2 cellular contexts compared by ENCODE assay signal in genomic region chr1:199791495-199791894, GRCh38.
TF ChIP-seq lines count a peak whose summit lies in the region.

No MANE protein-coding gene starts in this region.

TF ChIP-seq in A549, 52 proteins besides CTCF, POLR2A, EP300 and RAD21 (continued from another document):
- TF ChIP-seq, protein P1, sequence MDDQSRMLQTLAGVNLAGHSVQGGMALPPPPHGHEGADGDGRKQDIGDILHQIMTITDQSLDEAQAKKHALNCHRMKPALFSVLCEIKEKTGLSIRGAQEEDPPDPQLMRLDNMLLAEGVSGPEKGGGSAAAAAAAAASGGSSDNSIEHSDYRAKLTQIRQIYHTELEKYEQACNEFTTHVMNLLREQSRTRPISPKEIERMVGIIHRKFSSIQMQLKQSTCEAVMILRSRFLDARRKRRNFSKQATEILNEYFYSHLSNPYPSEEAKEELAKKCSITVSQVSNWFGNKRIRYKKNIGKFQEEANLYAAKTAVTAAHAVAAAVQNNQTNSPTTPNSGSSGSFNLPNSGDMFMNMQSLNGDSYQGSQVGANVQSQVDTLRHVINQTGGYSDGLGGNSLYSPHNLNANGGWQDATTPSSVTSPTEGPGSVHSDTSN (IDR thresholded peaks at IDR 0.05): no peak
- TF ChIP-seq CEBPB (IDR thresholded peaks at IDR 0.05): no peak
- TF ChIP-seq MYC (IDR thresholded peaks at IDR 0.05; ENCODE audit: borderline replicate concordance, low read length): no peak
- TF ChIP-seq, protein P2, sequence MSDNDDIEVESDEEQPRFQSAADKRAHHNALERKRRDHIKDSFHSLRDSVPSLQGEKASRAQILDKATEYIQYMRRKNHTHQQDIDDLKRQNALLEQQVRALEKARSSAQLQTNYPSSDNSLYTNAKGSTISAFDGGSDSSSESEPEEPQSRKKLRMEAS (IDR thresholded peaks at IDR 0.05): no peak
- TF ChIP-seq KDM1A (IDR thresholded peaks at IDR 0.05; ENCODE audit: low read depth): no peak
- TF ChIP-seq RNF2 (IDR thresholded peaks at IDR 0.05; ENCODE audit: borderline replicate concordance, low read depth): no peak
- no peak for TF ChIP-seq CBX2 (IDR thresholded peaks at IDR 0.05; ENCODE audit: borderline replicate concordance, low read depth)
- no peak for TF ChIP-seq JUN (IDR thresholded peaks at IDR 0.05)
TF ChIP-seq in A549: peak in this region for 0.

TF ChIP-seq in GM23338, 12 proteins besides CTCF, POLR2A, EP300 and RAD21:
- TF ChIP-seq ZNF462 (CRISPR knock-in tag; IDR thresholded peaks at IDR 0.05): peak; percentile 57; the same call in 1 of the 2 replicates
- TF ChIP-seq CREB1 (CRISPR knock-in tag; IDR thresholded peaks at IDR 0.05; ENCODE audit: low read depth): no peak
- TF ChIP-seq ZNF114 (CRISPR knock-in tag; IDR thresholded peaks at IDR 0.05): no peak
TF ChIP-seq in GM23338: peak in this region for 1.
